27 cellular contexts compared by ENCODE assay signal in the genomic region with DNA sequence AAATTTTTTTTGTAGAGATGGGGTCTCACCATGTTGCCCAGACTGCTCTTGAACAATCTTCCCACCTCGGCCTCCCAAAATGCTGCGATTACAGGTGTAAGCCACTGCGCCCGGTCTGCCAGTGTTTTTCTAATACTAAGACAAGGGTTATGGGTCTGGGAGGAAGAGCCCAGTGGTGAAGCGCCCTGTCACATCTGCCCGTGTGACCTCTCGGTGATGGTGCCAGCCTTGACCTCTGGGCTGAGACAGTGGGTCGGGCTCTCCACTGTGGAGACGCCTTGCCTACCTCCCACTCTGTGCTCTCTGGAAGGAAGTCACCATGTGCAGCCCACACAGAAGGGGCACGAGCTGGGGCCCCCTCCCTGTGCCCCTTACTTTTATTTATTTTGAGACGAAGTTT.
"Had no signal": no experiment of that assay in that cellular context is flagged by ENCODE, and none has a peak within 500 bp of the region (broad histone marks: within the 10 kb centered on the region; RNA-seq: fewer than 3 reads in every experiment).

No MANE protein-coding gene starts in this region.

- H3K4me1 Mint-ChIP-seq: activated T-helper 17 cell treated with anti-CD3 and anti-CD28 coated beads, Interleukin-2, amount 50 U/mL, for 72 hours had no signal

- H3K9me3 ChIP-seq: esophagus muscularis mucosa, pancreas, psoas muscle, stomach, thyroid gland, upper lobe of left lung had no signal

- H3K9me3 Mint-ChIP-seq: activated B cell treated with CpG ODN at 0.5 μM for 24 hours; activated T-helper 17 cell treated with anti-CD3 and anti-CD28 coated beads, Interleukin-2, amount 50 U/mL, for 72 hours had no signal

- FAIRE-seq: astrocyte, islet of Langerhans, pancreas had no signal

- H3K4me1 ChIP-seq: foreskin keratinocyte had no signal

- H3K4me3 ChIP-seq: esophagus muscularis mucosa, pancreas, psoas muscle, smooth muscle cell, stomach, thyroid gland, upper lobe of left lung had no signal

- H3K27ac Mint-ChIP-seq: activated B cell treated with CpG ODN at 0.5 μM for 24 hours; activated CD8-positive, alpha-beta T cell treated with anti-CD3 and anti-CD28 coated beads for 36 hours; activated T-helper 17 cell treated with anti-CD3 and anti-CD28 coated beads, Interleukin-2, amount 50 U/mL, for 72 hours; stimulated activated naive B cell treated with anti-CD40 and anti-IgM and Interleukin-4, amounts not matched to agents 10 μg/mL and 1 μg/mL and 100 μg/mL, for 72 hours had no signal

- H3K36me3 Mint-ChIP-seq: stimulated activated naive B cell treated with anti-CD40 and anti-IgM and Interleukin-4, amounts not matched to agents 10 μg/mL and 1 μg/mL and 100 μg/mL, for 72 hours had no signal

- DNase-seq: activated B cell treated with CpG ODN at 0.5 μM for 24 hours; activated CD4-positive, alpha-beta T cell treated with anti-CD3 and anti-CD28 coated beads, Interleukin-2, amount 50 U/mL, for 1 hour; activated CD8-positive, alpha-beta T cell treated with anti-CD3 and anti-CD28 coated beads for 36 hours; activated gamma-delta T cell treated with Interleukin-2 at 50 U/mL for 16 hours; activated naive CD4-positive, alpha-beta T cell treated with anti-CD3 and anti-CD28 coated beads, Interleukin-2, amount 50 U/mL, for 16 hours; activated T-cell treated with anti-CD3 and anti-CD28 coated beads, Interleukin-2, amount 50 U/mL, for 4 hours; amniotic stem cell; central memory CD4-positive, alpha-beta T cell; dermis blood vessel endothelial cell; effector CD4-positive, alpha-beta T cell; foreskin keratinocyte; left cardiac atrium; mesendoderm; stimulated activated CD4-positive, alpha-beta T cell treated with anti-CD3 and anti-CD28 coated beads, Interleukin-15, amount 100 ng/mL, for 24 hours; stimulated activated CD4-positive, alpha-beta T cell treated with anti-CD3 and anti-CD28 coated beads, Interleukin-2, amount 100 ng/mL, for 24 hours; stimulated activated naive B cell treated with anti-CD40 and anti-IgM and Interleukin-4, amounts not matched to agents 10 μg/mL and 1 μg/mL and 100 μg/mL, for 72 hours; stomach; T-helper 2 cell; thyroid gland had no signal

- ATAC-seq: activated CD8-positive, alpha-beta T cell treated with anti-CD3 and anti-CD28 coated beads for 36 hours; activated T-cell treated with anti-CD3 and anti-CD28 coated beads, Interleukin-2, amount 50 U/mL, for 4 hours; activated T-helper 17 cell treated with anti-CD3 and anti-CD28 coated beads, Interleukin-2, amount 50 U/mL, for 72 hours; foreskin keratinocyte; left cardiac atrium; pancreas; psoas muscle; stimulated activated naive B cell treated with anti-CD40 and anti-IgM and Interleukin-4, amounts not matched to agents 10 μg/mL and 1 μg/mL and 100 μg/mL, for 72 hours had no signal

- H3K27ac ChIP-seq: esophagus muscularis mucosa, foreskin keratinocyte, psoas muscle, stomach, thyroid gland had no signal

- H3K4me3 Mint-ChIP-seq: activated B cell treated with CpG ODN at 0.5 μM for 24 hours; activated CD8-positive, alpha-beta T cell treated with anti-CD3 and anti-CD28 coated beads for 36 hours; activated T-cell treated with anti-CD3 and anti-CD28 coated beads, Interleukin-2, amount 50 U/mL, for 4 hours; activated T-helper 17 cell treated with anti-CD3 and anti-CD28 coated beads, Interleukin-2, amount 50 U/mL, for 72 hours; stimulated activated naive B cell treated with anti-CD40 and anti-IgM and Interleukin-4, amounts not matched to agents 10 μg/mL and 1 μg/mL and 100 μg/mL, for 72 hours had no signal

- H3K36me3 ChIP-seq: pancreas, thyroid gland, upper lobe of left lung had no signal
